ENCODE assay signal across 8 cellular contexts in the genomic region with DNA sequence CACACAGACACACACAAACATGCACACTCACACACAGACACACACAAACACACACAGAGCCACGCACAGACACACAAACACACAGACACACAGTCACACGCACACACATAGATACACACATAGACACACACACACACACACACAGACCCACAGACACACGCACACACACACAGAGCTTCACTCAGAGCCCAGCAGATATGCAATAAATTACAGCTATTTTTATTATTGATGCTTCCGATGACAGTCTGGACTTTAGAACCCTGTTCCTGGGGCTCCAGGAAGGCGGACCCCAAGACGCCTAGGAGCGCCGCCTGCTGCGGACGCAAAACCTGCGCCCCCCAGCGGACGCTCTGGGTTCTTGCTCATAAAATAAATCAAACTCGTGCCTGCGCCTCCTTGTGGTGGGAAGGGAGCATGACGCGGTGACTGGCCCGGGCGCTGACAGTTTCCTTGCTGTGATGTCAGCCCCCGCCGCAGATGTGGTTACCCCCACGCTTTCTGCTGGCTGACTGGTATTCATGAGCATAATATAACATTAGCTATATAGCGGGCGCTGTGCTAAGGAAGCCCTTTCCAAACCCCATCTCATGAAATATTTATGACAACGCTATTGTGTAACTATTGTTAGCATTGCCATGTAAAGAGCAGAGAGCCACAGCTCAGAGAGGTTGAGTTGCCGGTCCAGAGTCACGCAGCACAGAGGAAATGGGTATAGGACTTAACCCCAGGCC.
A peak's percentile ranks its signal among the peaks of the same experiment; 100 is the strongest.
DNase-seq lines count a peak whose midpoint lies in the region; ATAC-seq and TF ChIP-seq lines count a peak whose summit lies in the region.

No MANE protein-coding gene starts in this region.

- H3K27me3 ChIP-seq in AG04450 (ENCODE audit: control insufficient read depth, insufficient read depth, low read length): peaks cover 18% of the 10 kb centered on the region

- CTCF ChIA-PET in AG04450 (lab: Charles Lee): interaction anchor here (0.5 to 11.6 kb wide), 99 partner anchors 8 to 955 kb away, joined by 3 to 767 read pairs (median 5); a partner anchor contains a TSS

- H3K9me3 ChIP-seq in AG04450 (ENCODE audit: control insufficient read depth, insufficient read depth, low read length): no peaks in the 10 kb centered on the region

- TF ChIP-seq CTCF in AG04450 (IDR thresholded peaks at IDR 0.05; ENCODE audit: low read depth, low read length): peak; percentile 100

- POLR2A ChIA-PET in AG04450 (lab: Yijun Ruan, JAX): no interaction called here

- DNase-seq in AG04450 (ENCODE audit: low read depth, low spot score): peak; percentile 72
- peak; percentile 11 to 81 for DNase-seq in NCI-H446 (lab: John Stamatoyannopoulos, UW)
- peak; percentile 93 for DNase-seq in activated CD4-positive, CD25-positive, alpha-beta regulatory T cell treated with anti-CD3 and anti-CD28 coated beads, Interleukin-2, amount 50 U/mL, for 72 hours
- DNase-seq in central memory CD4-positive, alpha-beta T cell: peak; percentile 93
- DNase-seq in left kidney (ENCODE audit: low read depth, low spot score): peak; percentile 92
- DNase-seq in stimulated activated CD4-positive, alpha-beta T cell treated with anti-CD3 and anti-CD28 coated beads, Interleukin-4, amount 100 ng/mL, for 1 hour: peak; percentile 93

- ATAC-seq in GM18867 (IDR thresholded peaks at IDR 0.05; ENCODE audit: unreplicated experiment) (peak; percentile 60), HG03354 (IDR thresholded peaks at IDR 0.05; ENCODE audit: poor library complexity, severe bottlenecking, unreplicated experiment) (peak; percentile 46)

- no peak overlapping the region for H3K4me3 ChIP-seq in AG04450 (ENCODE audit: low read depth, low read length)

- no peak overlapping the region for H3K27ac ChIP-seq in AG04450 (ENCODE audit: low read depth, low read length)
